ENCODE assay signal across 10 cellular contexts in the genomic region with DNA sequence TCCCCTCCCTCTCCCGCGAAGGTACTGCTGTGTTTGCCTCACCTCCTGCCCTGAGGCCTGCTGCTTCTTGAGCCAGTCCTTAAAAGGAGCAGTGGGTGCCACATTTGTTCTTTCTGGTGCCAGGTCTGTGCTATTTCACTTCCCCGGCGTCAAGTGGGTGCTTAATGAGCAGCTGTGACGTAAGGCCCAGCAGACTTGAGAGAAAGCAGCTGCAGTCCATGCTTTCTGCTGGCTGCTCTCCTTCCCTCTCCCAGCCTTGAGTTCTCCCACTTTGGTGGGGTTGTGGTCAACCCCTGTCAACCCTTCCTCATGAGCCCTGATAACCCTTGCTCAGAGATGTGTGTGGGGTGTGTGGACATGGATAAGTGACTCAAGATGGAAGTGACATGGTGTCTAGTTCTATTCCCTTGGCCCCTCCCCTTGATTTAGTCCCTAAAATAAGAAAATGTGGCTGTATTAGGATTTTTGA. TPM values are rescaled to one million over a fixed set of nuclear protein-coding genes. Genes with fewer than 3 reads are reported as not detected.
DNase-seq lines count a peak whose midpoint lies in the region; ATAC-seq and TF ChIP-seq lines count a peak whose summit lies in the region.
"Had no signal": no experiment of that assay in that cellular context is flagged by ENCODE, and none has a peak within 500 bp of the region (broad histone marks: within the 10 kb centered on the region; RNA-seq: fewer than 3 reads in every experiment).

No MANE protein-coding gene starts in this region.

- no peak overlapping the region for H3K27ac ChIP-seq in WERI-Rb-1

- H3K36me3 Mint-ChIP-seq in dendritic cell treated with granulocyte-macrophage colony-stimulating factor and Interleukin-4, amounts not matched to agents 40 ng/mL and 50 ng/mL, for 4 days (ENCODE audit: low read depth) = peaks cover 66% of the 10 kb centered on the region
- H3K36me3 Mint-ChIP-seq in nephron (ENCODE audit: low read depth) = peaks cover 1% of the 10 kb centered on the region

- peaks cover 94% of the 10 kb centered on the region for H3K4me1 Mint-ChIP-seq in dendritic cell treated with granulocyte-macrophage colony-stimulating factor and Interleukin-4, amounts not matched to agents 40 ng/mL and 50 ng/mL, for 4 days (ENCODE audit: low read depth)
- peaks cover 67% of the 10 kb centered on the region for H3K4me1 Mint-ChIP-seq in nephron

- peak overlapping the region; percentile 100 for H3K27ac Mint-ChIP-seq in dendritic cell treated with granulocyte-macrophage colony-stimulating factor and Interleukin-4, amounts not matched to agents 40 ng/mL and 50 ng/mL, for 4 days
- H3K27ac Mint-ChIP-seq in nephron = peak overlapping the region; percentile 42 to 68 (median 47)
- H3K27ac Mint-ChIP-seq: activated T-helper 1 cell treated with anti-CD3 and anti-CD28 coated beads, Interleukin-12 subunit alpha, Interleukin-12 subunit beta, Interleukin-2, Interleukin-4 antibody, amounts not matched to agents 30 ng/mL and 10 ng/mL and 1 ng/mL, durations not matched to agents 14 hours and 24 hours and 36 hours had no signal

- no peaks in the 10 kb centered on the region for H3K27me3 Mint-ChIP-seq in dendritic cell treated with granulocyte-macrophage colony-stimulating factor and Interleukin-4, amounts not matched to agents 40 ng/mL and 50 ng/mL, for 4 days
- peaks cover 14% of the 10 kb centered on the region for H3K27me3 Mint-ChIP-seq in nephron (ENCODE audit: low read depth)

- no peaks in the 10 kb centered on the region for H3K9me3 ChIP-seq in WERI-Rb-1 (ENCODE audit: severe bottlenecking)

- TF ChIP-seq CTCF in nephron (IDR thresholded peaks at IDR 0.05; ENCODE audit: unreplicated experiment in 3 of 3) (no peak), WERI-Rb-1 (IDR thresholded peaks at IDR 0.05; ENCODE audit: low read depth, low read length) (no peak)

- DNase-seq in DMS79 treated with DMSO at 0.1 percent for 48 hours (lab: John Stamatoyannopoulos, UW) = peak; percentile 85
- peak; percentile 61 for DNase-seq in NCI-H69 (lab: John Stamatoyannopoulos, UW)
- no peak for DNase-seq in H7
- no peak for DNase-seq in WERI-Rb-1
- DNase-seq: stimulated activated CD4-positive, alpha-beta T cell treated with anti-CD3 and anti-CD28 coated beads, Interleukin-4, amount 100 ng/mL, for 1 hour had no signal

- H3K4me3 Mint-ChIP-seq in dendritic cell treated with granulocyte-macrophage colony-stimulating factor and Interleukin-4, amounts not matched to agents 40 ng/mL and 50 ng/mL, for 4 days = no peak overlapping the region
- H3K4me3 Mint-ChIP-seq in nephron = no peak overlapping the region
- H3K4me3 Mint-ChIP-seq: activated T-helper 1 cell treated with anti-CD3 and anti-CD28 coated beads, Interleukin-12 subunit alpha, Interleukin-12 subunit beta, Interleukin-2, Interleukin-4 antibody, amounts not matched to agents 30 ng/mL and 10 ng/mL and 1 ng/mL, durations not matched to agents 14 hours and 24 hours and 36 hours had no signal

- ATAC-seq in HG03139 (IDR thresholded peaks at IDR 0.05; ENCODE audit: unreplicated experiment) = no peak
- no peak for ATAC-seq in GM21576 (IDR thresholded peaks at IDR 0.05; ENCODE audit: unreplicated experiment)

- H3K4me3 ChIP-seq in H7 (ENCODE audit: insufficient read depth, low read depth, low read length) = no peak overlapping the region
- H3K4me3 ChIP-seq in WERI-Rb-1 (ENCODE audit: low read depth, low read length) = no peak overlapping the region

- H3K36me3 ChIP-seq in H7 (replicated peaks; ENCODE audit: control insufficient read depth, insufficient read depth, low read length) (no peaks in the 10 kb centered on the region; the same call in 1 of the 2 replicates), WERI-Rb-1 (peaks cover 15% of the 10 kb centered on the region)

- H3K9me3 Mint-ChIP-seq in dendritic cell treated with granulocyte-macrophage colony-stimulating factor and Interleukin-4, amounts not matched to agents 40 ng/mL and 50 ng/mL, for 4 days = no peaks in the 10 kb centered on the region
- no peaks in the 10 kb centered on the region for H3K9me3 Mint-ChIP-seq in nephron
- H3K9me3 Mint-ChIP-seq: activated T-helper 1 cell treated with anti-CD3 and anti-CD28 coated beads, Interleukin-12 subunit alpha, Interleukin-12 subunit beta, Interleukin-2, Interleukin-4 antibody, amounts not matched to agents 30 ng/mL and 10 ng/mL and 1 ng/mL, durations not matched to agents 14 hours and 24 hours and 36 hours had no signal

- H3K27me3 ChIP-seq in H7 (ENCODE audit: control insufficient read depth, insufficient read depth, low read length) = peaks cover 1% of the 10 kb centered on the region
- no peaks in the 10 kb centered on the region for H3K27me3 ChIP-seq in WERI-Rb-1 (ENCODE audit: insufficient read depth, low read depth, severe bottlenecking)

- intact Hi-C loops in dendritic cell treated with granulocyte-macrophage colony-stimulating factor and Interleukin-4, amounts not matched to agents 40 ng/mL and 50 ng/mL, for 4 days (cut with micrococcal nuclease) = no loop called here

RNA-seq across cellular contexts. Expression of a gene that starts 6.9 kb away (rescaled TPM):
- 15.2 and 15.8 TPM in 2 replicates for total RNA-seq in H7 (2014; rRNA removed; shearing (Covaris generic))

RNA-seq across cellular contexts. Expression of a gene that starts 10.3 kb away (rescaled TPM):
- total RNA-seq in H7 (2014; rRNA removed; shearing (Covaris generic)) = 0.03 and 0.18 TPM in 2 replicates

RNA-seq across cellular contexts. Expression of a gene that starts 20.4 kb away (rescaled TPM):
- not detected in 2 replicates for total RNA-seq in H7 (2014; rRNA removed; shearing (Covaris generic))
- total RNA-seq: activated T-helper 1 cell treated with anti-CD3 and anti-CD28 coated beads, Interleukin-12 subunit alpha, Interleukin-12 subunit beta, Interleukin-2, Interleukin-4 antibody, amounts not matched to agents 30 ng/mL and 10 ng/mL and 1 ng/mL, durations not matched to agents 14 hours and 24 hours and 36 hours had no signal

RNA-seq across cellular contexts. Expression of a gene that starts 22.7 kb away (rescaled TPM):
- total RNA-seq in H7 (2014; rRNA removed; shearing (Covaris generic)) = 11.3 and 13.9 TPM in 2 replicates

RNA-seq across cellular contexts. Expression of a gene that starts 27.6 kb away (rescaled TPM):
- total RNA-seq in H7 (2014; rRNA removed; shearing (Covaris generic)) = 0.04 and 0.52 TPM in 2 replicates

Comparison
In these comparisons a context has a peak if more than half of its experiments do, and no peak if none do; other contexts are left out.
1. DNase-seq: peak in DMS79 treated with DMSO at 0.1 percent for 48 hours (single experiment) and NCI-H69 (single experiment); none in H7 (single experiment) and WERI-Rb-1 (single experiment).